In the genomic region with DNA sequence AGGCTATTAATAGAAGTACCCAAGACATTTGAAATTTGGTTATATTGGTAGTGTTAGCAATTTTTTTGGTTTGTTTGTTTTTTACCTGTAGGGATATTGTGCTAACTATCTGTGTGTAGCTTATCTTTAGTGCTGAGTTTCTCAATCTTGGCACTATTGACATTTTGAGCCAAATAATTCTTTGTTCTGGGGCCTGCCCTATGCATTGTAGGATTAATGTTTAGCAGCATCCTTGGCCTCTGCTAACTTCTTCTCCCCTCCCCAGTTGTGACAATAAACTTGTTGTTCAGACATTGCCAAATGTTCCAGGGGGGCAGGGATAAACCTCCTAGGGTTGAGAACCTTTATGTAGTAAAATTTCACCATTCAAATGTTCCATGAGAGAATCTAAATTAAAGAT, we compare ENCODE assay signal across 38 cellular contexts.
"Had no signal": no experiment of that assay in that cellular context is flagged by ENCODE, and none has a peak within 500 bp of the region (broad histone marks: within the 10 kb centered on the region; RNA-seq: fewer than 3 reads in every experiment).

No MANE protein-coding gene starts in this region.

- H3K9me3 Mint-ChIP-seq: activated naive CD4-positive, alpha-beta T cell treated with anti-CD3 and anti-CD28 coated beads for 36 hours; activated naive CD4-positive, alpha-beta T cell treated with anti-CD3 and anti-CD28 coated beads, Interleukin-2, amount 10 ng/mL, durations not matched to agents 7 days and 5 days; activated naive CD4-positive, alpha-beta T cell treated with anti-CD3 and anti-CD28 coated beads, Interleukin-2, amount 50 U/mL, for 24 hours; activated naive CD8-positive, alpha-beta T cell treated with anti-CD3 and anti-CD28 coated beads for 36 hours; activated naive CD8-positive, alpha-beta T cell treated with anti-CD3 and anti-CD28 coated beads, Interleukin-2, amount 10 ng/mL, durations not matched to agents 7 days and 5 days; activated naive CD8-positive, alpha-beta T cell treated with anti-CD3 and anti-CD28 coated beads, Interleukin-2, amount 50 U/mL, for 24 hours; activated T-cell treated with anti-CD3 and anti-CD28 coated beads, Interleukin-2, amount 50 U/mL, for 4 hours; activated T-helper 1 cell treated with anti-CD3 and anti-CD28 coated beads, Interleukin-12 subunit alpha, Interleukin-12 subunit beta, Interleukin-2, Interleukin-4 antibody, amounts not matched to agents 30 ng/mL and 10 ng/mL and 1 ng/mL, durations not matched to agents 14 hours and 24 hours and 36 hours; activated T-helper 17 cell treated with anti-CD3 and anti-CD28 coated beads, Interleukin-2, amount 50 U/mL, for 72 hours; activated T-helper 2 cell treated with anti-CD3 and anti-CD28 coated beads, Interferon-gamma antibody, Interleukin-2, Interleukin-4, amounts not matched to agents 10 μg/mL and 5 μg/mL and 100 μg/mL, durations not matched to agents 14 hours and 24 hours and 36 hours; central memory CD8-positive, alpha-beta T cell had no signal

- ATAC-seq: activated naive CD4-positive, alpha-beta T cell treated with anti-CD3 and anti-CD28 coated beads, Interleukin-2, amount 50 U/mL, for 72 hours; activated naive CD8-positive, alpha-beta T cell treated with anti-CD3 and anti-CD28 coated beads, Interleukin-2, amount 50 U/mL, for 24 hours; activated T-cell treated with anti-CD3 and anti-CD28 coated beads, Interleukin-2, amount 50 U/mL, for 4 hours; activated T-cell treated with anti-CD3 and anti-CD28 coated beads, Interleukin-2, amount 50 U/mL, for 72 hours; activated T-helper 17 cell treated with anti-CD3 and anti-CD28 coated beads, Interleukin-2, amount 50 U/mL, for 72 hours; body of pancreas had no signal

- H3K4me3 Mint-ChIP-seq: activated naive CD4-positive, alpha-beta T cell treated with anti-CD3 and anti-CD28 coated beads for 36 hours; activated naive CD4-positive, alpha-beta T cell treated with anti-CD3 and anti-CD28 coated beads, Interleukin-2, amount 10 ng/mL, durations not matched to agents 7 days and 5 days; activated naive CD4-positive, alpha-beta T cell treated with anti-CD3 and anti-CD28 coated beads, Interleukin-2, amount 50 U/mL, for 24 hours; activated naive CD8-positive, alpha-beta T cell; activated naive CD8-positive, alpha-beta T cell treated with anti-CD3 and anti-CD28 coated beads for 36 hours; activated naive CD8-positive, alpha-beta T cell treated with anti-CD3 and anti-CD28 coated beads, Interleukin-2, amount 10 ng/mL, durations not matched to agents 7 days and 5 days; activated naive CD8-positive, alpha-beta T cell treated with anti-CD3 and anti-CD28 coated beads, Interleukin-2, amount 50 U/mL, for 24 hours; activated T-cell treated with anti-CD3 and anti-CD28 coated beads, Interleukin-2, amount 50 U/mL, for 4 hours; activated T-cell treated with anti-CD3 and anti-CD28 coated beads, Interleukin-2, amount 50 U/mL, for 72 hours; activated T-helper 1 cell treated with anti-CD3 and anti-CD28 coated beads, Interleukin-12 subunit alpha, Interleukin-12 subunit beta, Interleukin-2, Interleukin-4 antibody, amounts not matched to agents 30 ng/mL and 10 ng/mL and 1 ng/mL, durations not matched to agents 14 hours and 24 hours and 36 hours; activated T-helper 17 cell treated with anti-CD3 and anti-CD28 coated beads, Interleukin-2, amount 50 U/mL, for 72 hours; brain; central memory CD8-positive, alpha-beta T cell had no signal

- H3K27ac ChIP-seq: adrenal gland, ascending aorta, body of pancreas, brain microvascular endothelial cell, breast epithelium, cardiac muscle cell had no signal

- H3K4me3 ChIP-seq: adrenal gland, ascending aorta, body of pancreas, breast epithelium, cardiac muscle cell had no signal

- H3K9me3 ChIP-seq: adrenal gland, ascending aorta, body of pancreas, breast epithelium had no signal

- H3K27me3 Mint-ChIP-seq: activated naive CD4-positive, alpha-beta T cell treated with anti-CD3 and anti-CD28 coated beads, Interleukin-2, amount 10 ng/mL, durations not matched to agents 7 days and 5 days; activated naive CD4-positive, alpha-beta T cell treated with anti-CD3 and anti-CD28 coated beads, Interleukin-2, amount 50 U/mL, for 24 hours; activated naive CD8-positive, alpha-beta T cell; activated naive CD8-positive, alpha-beta T cell treated with anti-CD3 and anti-CD28 coated beads for 36 hours; activated naive CD8-positive, alpha-beta T cell treated with anti-CD3 and anti-CD28 coated beads, Interleukin-2, amount 10 ng/mL, durations not matched to agents 7 days and 5 days; activated naive CD8-positive, alpha-beta T cell treated with anti-CD3 and anti-CD28 coated beads, Interleukin-2, amount 50 U/mL, for 24 hours; activated T-helper 17 cell treated with anti-CD3 and anti-CD28 coated beads, Interleukin-2, amount 50 U/mL, for 72 hours; central memory CD8-positive, alpha-beta T cell had no signal

- H3K4me1 ChIP-seq: breast epithelium had no signal

- H3K36me3 ChIP-seq: brain microvascular endothelial cell, breast epithelium, cardiac muscle cell had no signal

- H3K36me3 Mint-ChIP-seq: brain had no signal

- DNase-seq: activated effector memory CD4-positive, alpha-beta T cell treated with anti-CD3 and anti-CD28 coated beads, Interleukin-2, amount 50 U/mL, for 16 hours; activated effector memory CD4-positive, alpha-beta T cell treated with Interleukin-2 at 50 U/mL for 16 hours; activated gamma-delta T cell; activated gamma-delta T cell treated with Interleukin-2 at 50 U/mL for 16 hours; activated naive CD4-positive, alpha-beta T cell; activated naive CD4-positive, alpha-beta T cell treated with anti-CD3 and anti-CD28 coated beads for 36 hours; activated naive CD4-positive, alpha-beta T cell treated with anti-CD3 and anti-CD28 coated beads, Interleukin-2, amount 10 ng/mL, durations not matched to agents 7 days and 5 days; activated naive CD4-positive, alpha-beta T cell treated with anti-CD3 and anti-CD28 coated beads, Interleukin-2, amount 50 U/mL, for 16 hours; activated naive CD4-positive, alpha-beta T cell treated with Interleukin-2 at 50 U/mL for 16 hours; activated naive CD8-positive, alpha-beta T cell treated with anti-CD3 and anti-CD28 coated beads for 36 hours; activated naive CD8-positive, alpha-beta T cell treated with anti-CD3 and anti-CD28 coated beads, Interleukin-2, amount 10 ng/mL, durations not matched to agents 7 days and 5 days; activated naive CD8-positive, alpha-beta T cell treated with anti-CD3 and anti-CD28 coated beads, Interleukin-2, amount 50 U/mL, for 24 hours; activated T-cell treated with anti-CD3 and anti-CD28 coated beads, Interleukin-2, amount 50 U/mL, for 4 hours; activated T-cell treated with anti-CD3 and anti-CD28 coated beads, Interleukin-2, amount 50 U/mL, for 48 hours; activated T-cell treated with anti-CD3 and anti-CD28 coated beads, Interleukin-2, amount 50 U/mL, for 72 hours; adrenal gland; amniotic stem cell; amygdala; anterior cingulate cortex; aorta; body of pancreas; brain microvascular endothelial cell; central memory CD4-positive, alpha-beta T cell; cerebellar nuclear complex had no signal

- FAIRE-seq: astrocyte, bronchial epithelial cell, colon had no signal

- H3K27ac Mint-ChIP-seq: activated naive CD4-positive, alpha-beta T cell treated with anti-CD3 and anti-CD28 coated beads for 36 hours; activated naive CD4-positive, alpha-beta T cell treated with anti-CD3 and anti-CD28 coated beads, Interleukin-2, amount 10 ng/mL, durations not matched to agents 7 days and 5 days; activated naive CD4-positive, alpha-beta T cell treated with anti-CD3 and anti-CD28 coated beads, Interleukin-2, amount 50 U/mL, for 24 hours; activated naive CD4-positive, alpha-beta T cell treated with anti-CD3 and anti-CD28 coated beads, Interleukin-2, amount 50 U/mL, for 72 hours; activated naive CD8-positive, alpha-beta T cell; activated naive CD8-positive, alpha-beta T cell treated with anti-CD3 and anti-CD28 coated beads for 36 hours; activated naive CD8-positive, alpha-beta T cell treated with anti-CD3 and anti-CD28 coated beads, Interleukin-2, amount 10 ng/mL, durations not matched to agents 7 days and 5 days; activated naive CD8-positive, alpha-beta T cell treated with anti-CD3 and anti-CD28 coated beads, Interleukin-2, amount 50 U/mL, for 24 hours; activated T-cell treated with anti-CD3 and anti-CD28 coated beads, Interleukin-2, amount 50 U/mL, for 72 hours; activated T-helper 1 cell treated with anti-CD3 and anti-CD28 coated beads, Interleukin-12 subunit alpha, Interleukin-12 subunit beta, Interleukin-2, Interleukin-4 antibody, amounts not matched to agents 30 ng/mL and 10 ng/mL and 1 ng/mL, durations not matched to agents 14 hours and 24 hours and 36 hours; activated T-helper 17 cell treated with anti-CD3 and anti-CD28 coated beads, Interleukin-2, amount 50 U/mL, for 72 hours; activated T-helper 2 cell treated with anti-CD3 and anti-CD28 coated beads, Interferon-gamma antibody, Interleukin-2, Interleukin-4, amounts not matched to agents 10 μg/mL and 5 μg/mL and 100 μg/mL, durations not matched to agents 14 hours and 24 hours and 36 hours; brain had no signal

- H3K27me3 ChIP-seq: adrenal gland, ascending aorta, body of pancreas, brain microvascular endothelial cell, breast epithelium, cardiac muscle cell had no signal
